ENCODE assay signal across 17 cellular contexts in genomic region chr4:24570574-24571236, GRCh38. TPM values are rescaled to one million over a fixed set of nuclear protein-coding genes. Genes with fewer than 3 reads are reported as not detected.
DNase-seq lines count a peak whose midpoint lies in the region; ATAC-seq and TF ChIP-seq lines count a peak whose summit lies in the region.
"Had no signal": no experiment of that assay in that cellular context is flagged by ENCODE, and none has a peak within 500 bp of the region (broad histone marks: within the 10 kb centered on the region; RNA-seq: fewer than 3 reads in every experiment).

No MANE protein-coding gene starts in this region.

- H2AFZ ChIP-seq in SU-DHL-6 (ENCODE audit: low read depth, low read length, severe bottlenecking): no peak overlapping the region

- no peak overlapping the region for H3K9ac ChIP-seq in SU-DHL-6 (ENCODE audit: low read length)

- H3K27me3 ChIP-seq in SU-DHL-6 (ENCODE audit: low read length): no peaks in the 10 kb centered on the region
- H3K27me3 ChIP-seq: ascending aorta, heart left ventricle, pancreas, spleen, suprapubic skin had no signal

- no peak for DNase-seq in activated T-cell treated with anti-CD3 and anti-CD28 coated beads, Interleukin-2, amount 50 U/mL, for 72 hours
- no peak for DNase-seq in activated T-cell treated with anti-CD3 and anti-CD28 coated beads, Interleukin-2, amount 50 U/mL, for 48 hours
- no peak for DNase-seq in natural killer cell
- DNase-seq in DMS 273 (lab: John Stamatoyannopoulos, UW; ENCODE audit: unreplicated experiment): no peak
- no peak for DNase-seq in cerebellum (ENCODE audit: low spot score)
- DNase-seq in NCI-H128 (lab: John Stamatoyannopoulos, UW; ENCODE audit: unreplicated experiment): no peak
- DNase-seq: dermis blood vessel endothelial cell, DMS153, heart left ventricle, NCI-H2107, pancreas, SHP77 treated with DMSO at 0.1 percent for 48 hours, spleen had no signal

- peaks cover 100% of the 10 kb centered on the region for H3K79me2 ChIP-seq in SU-DHL-6 (ENCODE audit: insufficient read depth, low read length)

- no peaks in the 10 kb centered on the region for H3K27me3 Mint-ChIP-seq in activated T-cell treated with anti-CD3 and anti-CD28 coated beads, Interleukin-2, amount 50 U/mL, for 72 hours (ENCODE audit: low read depth)
- no peaks in the 10 kb centered on the region for H3K27me3 Mint-ChIP-seq in natural killer cell (ENCODE audit: low read depth in 2 of 2)

- peaks cover 88% of the 10 kb centered on the region for H3K4me1 Mint-ChIP-seq in activated T-cell treated with anti-CD3 and anti-CD28 coated beads, Interleukin-2, amount 50 U/mL, for 72 hours (ENCODE audit: low read depth)
- H3K4me1 Mint-ChIP-seq in natural killer cell: peaks cover 70 to 71% of the 10 kb centered on the region in 2 donors

- peaks cover 19 to 59% of the 10 kb centered on the region in 2 donors for H3K36me3 Mint-ChIP-seq in activated T-cell treated with anti-CD3 and anti-CD28 coated beads, Interleukin-2, amount 50 U/mL, for 72 hours (ENCODE audit: insufficient read depth in 2 of 2)
- H3K36me3 Mint-ChIP-seq in natural killer cell: peaks cover 8% of the 10 kb centered on the region

- H3K9me3 ChIP-seq in SU-DHL-6 (ENCODE audit: insufficient read depth, low read length): no peaks in the 10 kb centered on the region
- H3K9me3 ChIP-seq: ascending aorta, heart left ventricle, pancreas, spleen, suprapubic skin had no signal

- H3F3A ChIP-seq in SU-DHL-6 (ENCODE audit: insufficient read depth): no peaks in the 10 kb centered on the region; the same call in 1 of the 2 replicates

- no peak overlapping the region for H3K4me3 ChIP-seq in SU-DHL-6 (ENCODE audit: insufficient read depth, low read length, poor library complexity, severe bottlenecking)
- H3K4me3 ChIP-seq: ascending aorta, heart left ventricle, pancreas, spleen, suprapubic skin had no signal

- peaks cover 66% of the 10 kb centered on the region for H3K36me3 ChIP-seq in SU-DHL-6 (ENCODE audit: low read length)

- H3K4me2 ChIP-seq in SU-DHL-6 (ENCODE audit: low read depth, low read length, poor library complexity, severe bottlenecking): peak overlapping the region; percentile 1

- H4K20me1 ChIP-seq in SU-DHL-6 (ENCODE audit: low read depth, low read length): peaks cover 89% of the 10 kb centered on the region

- H3K9me2 ChIP-seq in SU-DHL-6 (replicated peaks; ENCODE audit: insufficient read depth, low read length): no peaks in the 10 kb centered on the region

- H3K27ac ChIP-seq in SU-DHL-6 (ENCODE audit: low read depth, low read length): no peak overlapping the region
- H3K27ac ChIP-seq: ascending aorta, heart left ventricle, pancreas, spleen, suprapubic skin had no signal

- intact Hi-C loops in natural killer cell (cut with micrococcal nuclease): no loop called here

- peak overlapping the region; percentile 73 for H3K27ac Mint-ChIP-seq in activated T-cell treated with anti-CD3 and anti-CD28 coated beads, Interleukin-2, amount 50 U/mL, for 72 hours
- peak overlapping the region; percentile 55 to 59 for H3K27ac Mint-ChIP-seq in natural killer cell

- peak; percentile 69 to 83 for ATAC-seq in activated T-cell treated with anti-CD3 and anti-CD28 coated beads, Interleukin-2, amount 50 U/mL, for 72 hours (replicated peaks in 1 of 2)
- ATAC-seq in GM18868 (IDR thresholded peaks at IDR 0.05; ENCODE audit: unreplicated experiment) (peak; percentile 38), natural killer cell (peak in 1 of 3 donors; percentile 30)
- ATAC-seq: heart left ventricle, pancreas had no signal

- peak overlapping the region; percentile 4 to 63 for H3K4me3 Mint-ChIP-seq in activated T-cell treated with anti-CD3 and anti-CD28 coated beads, Interleukin-2, amount 50 U/mL, for 72 hours
- H3K4me3 Mint-ChIP-seq in natural killer cell: peak overlapping the region; percentile 46

- TF ChIP-seq CTCF in SU-DHL-6 (IDR thresholded peaks at IDR 0.05; ENCODE audit: insufficient read depth, low read length, poor library complexity, severe bottlenecking) (no peak), natural killer cell (IDR thresholded peaks at IDR 0.05) (no peak)

- H3K9me3 Mint-ChIP-seq in activated T-cell treated with anti-CD3 and anti-CD28 coated beads, Interleukin-2, amount 50 U/mL, for 72 hours: no peaks in the 10 kb centered on the region
- no peaks in the 10 kb centered on the region for H3K9me3 Mint-ChIP-seq in natural killer cell

RNA-seq across cellular contexts. Expression of gene DHX15, which starts 13.6 kb away (rescaled TPM):
- 100 to 1,000 TPM; 145 to 150 TPM for total RNA-seq in activated T-cell treated with anti-CD3 and anti-CD28 coated beads, Interleukin-2, amount 50 U/mL, for 72 hours
- total RNA-seq in natural killer cell: 100 to 1,000 TPM; 174 to 180 (median 179) TPM
- 220 TPM for total RNA-seq in cerebellum
